In genomic region chr1:15837931-15838330, GRCh38 we compare ENCODE assay signal across 17 cellular contexts. TPM values are rescaled to one million over a fixed set of nuclear protein-coding genes. Genes with fewer than 3 reads are reported as not detected.
DNase-seq lines count a peak whose midpoint lies in the region; ATAC-seq and TF ChIP-seq lines count a peak whose summit lies in the region.
"Had no signal": no experiment of that assay in that cellular context is flagged by ENCODE, and none has a peak within 500 bp of the region (broad histone marks: within the 10 kb centered on the region; RNA-seq: fewer than 3 reads in every experiment).

No MANE protein-coding gene starts in this region.

- peak overlapping the region; percentile 31 to 97 (median 82) for H3K4me3 Mint-ChIP-seq in CD4-positive, CD25-positive, alpha-beta regulatory T cell
- peak overlapping the region; percentile 90 for H3K4me3 Mint-ChIP-seq in activated naive CD8-positive, alpha-beta T cell treated with anti-CD3 and anti-CD28 coated beads, Interleukin-2, amount 50 U/mL, for 24 hours
- peak overlapping the region; percentile 95 for H3K4me3 Mint-ChIP-seq in natural killer cell treated with Interleukin-12 subunit alpha and Interleukin-12 subunit beta and Interleukin-15 and Interleukin-18, amount 100 ng/mL, for 72 hours

- H3K27me3 ChIP-seq in CD4-positive, CD25-positive, alpha-beta regulatory T cell (ENCODE audit: control insufficient read depth, insufficient read depth, low read length): no peaks in the 10 kb centered on the region
- no peaks in the 10 kb centered on the region for H3K27me3 ChIP-seq in DOHH2 (ENCODE audit: control insufficient read depth, low read length)
- H3K27me3 ChIP-seq: breast epithelium had no signal

- H3K4me1 ChIP-seq in CD4-positive, CD25-positive, alpha-beta regulatory T cell (ENCODE audit: control insufficient read depth, insufficient read depth, low read length, poor library complexity, severe bottlenecking): peaks cover 31% of the 10 kb centered on the region
- peaks cover 54% of the 10 kb centered on the region for H3K4me1 ChIP-seq in DOHH2 (ENCODE audit: control insufficient read depth, low read length)
- H3K4me1 ChIP-seq: breast epithelium, parathyroid adenoma had no signal

- no peaks in the 10 kb centered on the region for H3K36me3 ChIP-seq in CD4-positive, CD25-positive, alpha-beta regulatory T cell (ENCODE audit: control insufficient read depth, insufficient read depth, low read length)
- H3K36me3 ChIP-seq in DOHH2 (ENCODE audit: control insufficient read depth, low read length): peaks cover 5% of the 10 kb centered on the region
- H3K36me3 ChIP-seq: breast epithelium had no signal

- H3K4me3 ChIP-seq in CD4-positive, CD25-positive, alpha-beta regulatory T cell (ENCODE audit: low read depth, low read length): peak overlapping the region; percentile 71
- no peak overlapping the region for H3K4me3 ChIP-seq in DOHH2 (ENCODE audit: low read length)

- no peak for ATAC-seq in CD4-positive, CD25-positive, alpha-beta regulatory T cell (ENCODE audit: low read depth in 2 of 2)
- no peak for ATAC-seq in activated naive CD8-positive, alpha-beta T cell treated with anti-CD3 and anti-CD28 coated beads, Interleukin-2, amount 50 U/mL, for 24 hours
- no peak for ATAC-seq in natural killer cell treated with Interleukin-12 subunit alpha and Interleukin-12 subunit beta and Interleukin-15 and Interleukin-18, amount 100 ng/mL, for 72 hours
- ATAC-seq: GM12878, Right ventricle myocardium inferior had no signal

- H4K20me1 ChIP-seq in DOHH2 (ENCODE audit: control insufficient read depth, insufficient read depth, low read depth, low read length): no peaks in the 10 kb centered on the region

- peaks cover 41% of the 10 kb centered on the region for H3K79me2 ChIP-seq in DOHH2 (ENCODE audit: control insufficient read depth, low read length)
- H3K79me2 ChIP-seq: parathyroid adenoma had no signal

- no peaks in the 10 kb centered on the region for H3K36me3 Mint-ChIP-seq in CD4-positive, CD25-positive, alpha-beta regulatory T cell
- peaks cover 4% of the 10 kb centered on the region for H3K36me3 Mint-ChIP-seq in activated naive CD8-positive, alpha-beta T cell treated with anti-CD3 and anti-CD28 coated beads, Interleukin-2, amount 50 U/mL, for 24 hours (ENCODE audit: low read depth)
- H3K36me3 Mint-ChIP-seq in natural killer cell treated with Interleukin-12 subunit alpha and Interleukin-12 subunit beta and Interleukin-15 and Interleukin-18, amount 100 ng/mL, for 72 hours: no peaks in the 10 kb centered on the region

- peaks cover 32% of the 10 kb centered on the region for H3F3A ChIP-seq in DOHH2 (ENCODE audit: control insufficient read depth, insufficient read depth)

- no peak for TF ChIP-seq CTCF in DOHH2 (IDR thresholded peaks at IDR 0.05; ENCODE audit: low read depth, low read length, poor library complexity, severe bottlenecking)

- peaks cover 5 to 29% (median 20%) of the 10 kb centered on the region in 4 donors for H3K4me1 Mint-ChIP-seq in CD4-positive, CD25-positive, alpha-beta regulatory T cell
- H3K4me1 Mint-ChIP-seq in activated naive CD8-positive, alpha-beta T cell treated with anti-CD3 and anti-CD28 coated beads, Interleukin-2, amount 50 U/mL, for 24 hours: peaks cover 37% of the 10 kb centered on the region
- peaks cover 19 to 30% of the 10 kb centered on the region in 2 donors for H3K4me1 Mint-ChIP-seq in natural killer cell treated with Interleukin-12 subunit alpha and Interleukin-12 subunit beta and Interleukin-15 and Interleukin-18, amount 100 ng/mL, for 72 hours (ENCODE audit: low read depth in 2 of 2)

- no peaks in the 10 kb centered on the region for H3K9me2 ChIP-seq in DOHH2 (replicated peaks; ENCODE audit: control insufficient read depth, low read length)

- no peaks in the 10 kb centered on the region for H3K9me3 ChIP-seq in CD4-positive, CD25-positive, alpha-beta regulatory T cell (ENCODE audit: control insufficient read depth in 2 of 2, low read length in 2 of 2)
- no peaks in the 10 kb centered on the region for H3K9me3 ChIP-seq in DOHH2 (ENCODE audit: control insufficient read depth, insufficient read depth, low read length)
- H3K9me3 ChIP-seq: breast epithelium had no signal

- H3K4me2 ChIP-seq in DOHH2 (ENCODE audit: low read length): peak overlapping the region; percentile 90

- H3K9me3 Mint-ChIP-seq in CD4-positive, CD25-positive, alpha-beta regulatory T cell: no peaks in the 10 kb centered on the region
- no peaks in the 10 kb centered on the region for H3K9me3 Mint-ChIP-seq in activated naive CD8-positive, alpha-beta T cell treated with anti-CD3 and anti-CD28 coated beads, Interleukin-2, amount 50 U/mL, for 24 hours
- H3K9me3 Mint-ChIP-seq in natural killer cell treated with Interleukin-12 subunit alpha and Interleukin-12 subunit beta and Interleukin-15 and Interleukin-18, amount 100 ng/mL, for 72 hours: no peaks in the 10 kb centered on the region

- peak overlapping the region; percentile 99 for H3K27ac ChIP-seq in CD4-positive, CD25-positive, alpha-beta regulatory T cell (ENCODE audit: insufficient read depth, low read length, poor library complexity, severe bottlenecking)
- no peak overlapping the region for H3K27ac ChIP-seq in DOHH2 (ENCODE audit: low read depth, low read length)

- peak overlapping the region; percentile 43 to 99 (median 46) for H3K27ac Mint-ChIP-seq in CD4-positive, CD25-positive, alpha-beta regulatory T cell
- peak overlapping the region; percentile 41 for H3K27ac Mint-ChIP-seq in activated naive CD8-positive, alpha-beta T cell treated with anti-CD3 and anti-CD28 coated beads, Interleukin-2, amount 50 U/mL, for 24 hours
- H3K27ac Mint-ChIP-seq in natural killer cell treated with Interleukin-12 subunit alpha and Interleukin-12 subunit beta and Interleukin-15 and Interleukin-18, amount 100 ng/mL, for 72 hours: peak overlapping the region; percentile 95 to 97

- no peak for DNase-seq in CD4-positive, CD25-positive, alpha-beta regulatory T cell
- no peak for DNase-seq in activated naive CD8-positive, alpha-beta T cell treated with anti-CD3 and anti-CD28 coated beads, Interleukin-2, amount 50 U/mL, for 24 hours
- DNase-seq in natural killer cell treated with Interleukin-12 subunit alpha and Interleukin-12 subunit beta and Interleukin-15 and Interleukin-18, amount 100 ng/mL, for 72 hours (ENCODE audit: low spot score): no peak
- DNase-seq in NCI-H2171 (lab: John Stamatoyannopoulos, UW): no peak
- DNase-seq in NCI-H510A (lab: John Stamatoyannopoulos, UW): no peak
- DNase-seq in GF-D8 (lab: John Stamatoyannopoulos, UW): no peak
- DNase-seq: GDM1; KBM-7; NCI-H1930; NCI-H524 treated with DMSO at 0.1 percent for 48 hours; stimulated activated CD4-positive, alpha-beta T cell treated with anti-CD3 and anti-CD28 coated beads, Interleukin-4, amount 100 ng/mL, for 24 hours; T-helper 2 cell had no signal

- H3K27me3 Mint-ChIP-seq in CD4-positive, CD25-positive, alpha-beta regulatory T cell: peaks cover 18% of the 10 kb centered on the region
- peaks cover 3% of the 10 kb centered on the region for H3K27me3 Mint-ChIP-seq in activated naive CD8-positive, alpha-beta T cell treated with anti-CD3 and anti-CD28 coated beads, Interleukin-2, amount 50 U/mL, for 24 hours
- H3K27me3 Mint-ChIP-seq in natural killer cell treated with Interleukin-12 subunit alpha and Interleukin-12 subunit beta and Interleukin-15 and Interleukin-18, amount 100 ng/mL, for 72 hours: no peaks in the 10 kb centered on the region

RNA-seq across cellular contexts. Expression of gene SPEN, which starts 9.6 kb away (rescaled TPM):
- total RNA-seq in CD4-positive, CD25-positive, alpha-beta regulatory T cell: 92.4 TPM
- polyA plus RNA-seq in CD4-positive, CD25-positive, alpha-beta regulatory T cell: 1 to 10 TPM; 7.4 to 9.0 (median 7.9) TPM
- total RNA-seq in natural killer cell treated with Interleukin-12 subunit alpha and Interleukin-12 subunit beta and Interleukin-15 and Interleukin-18, amount 100 ng/mL, for 72 hours: 10 to 100 TPM; 58.6 to 92.4 TPM

RNA-seq across cellular contexts. Expression of gene UQCRHL, which starts 30.5 kb away (rescaled TPM):
- total RNA-seq in CD4-positive, CD25-positive, alpha-beta regulatory T cell: 0.59 TPM
- 1 to 10 TPM in 3 of 4 donors, under 1 TPM in 1; 0.94 to 1.7 (median 1.1) TPM for polyA plus RNA-seq in CD4-positive, CD25-positive, alpha-beta regulatory T cell
- 1 to 10 TPM; 1.2 to 2.0 TPM for total RNA-seq in natural killer cell treated with Interleukin-12 subunit alpha and Interleukin-12 subunit beta and Interleukin-15 and Interleukin-18, amount 100 ng/mL, for 72 hours

Comparison
In these comparisons a context has a peak if more than half of its experiments do, and no peak if none do; other contexts are left out.
1. H3K27ac Mint-ChIP-seq: peak in every context shown above with its lines; median percentile 96 in natural killer cell treated with Interleukin-12 subunit alpha and Interleukin-12 subunit beta and Interleukin-15 and Interleukin-18, amount 100 ng/mL, for 72 hours; 46 in CD4-positive, CD25-positive, alpha-beta regulatory T cell; 41 in activated naive CD8-positive, alpha-beta T cell treated with anti-CD3 and anti-CD28 coated beads, Interleukin-2, amount 50 U/mL, for 24 hours.